ENCODE assay signal across 12 cellular contexts in genomic region chr1:210792703-210793102, GRCh38.
DNase-seq lines count a peak whose midpoint lies in the region; ATAC-seq, FAIRE-seq and TF ChIP-seq lines count a peak whose summit lies in the region.
"Had no signal": no experiment of that assay in that cellular context is flagged by ENCODE, and none has a peak within 500 bp of the region (broad histone marks: within the 10 kb centered on the region; RNA-seq: fewer than 3 reads in every experiment).

No MANE protein-coding gene starts in this region.

- H3K4me3 ChIP-seq in SK-N-SH (ENCODE audit: low read depth in 2 of 2, low read length in 1 of 2) = no peak overlapping the region
- no peak overlapping the region for H3K4me3 ChIP-seq in fibroblast of the aortic adventitia (ENCODE audit: low read depth, low read length)
- H3K4me3 ChIP-seq: BLaER1 treated with 17β-estradiol and CSF1 and Interleukin-3, amounts not matched to agents 10 nM and 100 nM had no signal

- no peaks in the 10 kb centered on the region for H3K4me1 Mint-ChIP-seq in stimulated activated naive CD8-positive, alpha-beta T cell treated with anti-CD3 and anti-CD28 coated beads, Interleukin-15, amount 100 ng/mL, for 72 hours
- H3K4me1 Mint-ChIP-seq: activated B cell treated with CpG ODN at 0.5 μM for 24 hours had no signal

- no peaks in the 10 kb centered on the region for H4K20me1 ChIP-seq in SK-N-SH (ENCODE audit: insufficient read depth)
- H4K20me1 ChIP-seq: BLaER1 treated with 17β-estradiol and CSF1 and Interleukin-3, amounts not matched to agents 10 nM and 100 nM had no signal

- 6% methylated on average over 2 of the region's 2 CpGs for WGBS in SK-N-SH (ENCODE audit: low lambda C conversion rate)

- TF ChIP-seq CTCF in SK-N-SH (IDR thresholded peaks at IDR 0.05) = no peak
- no peak for TF ChIP-seq CTCF in fibroblast of the aortic adventitia (IDR thresholded peaks at IDR 0.05; ENCODE audit: insufficient read depth, low read length)
- no peak for TF ChIP-seq CTCF in GM10248 (IDR thresholded peaks at IDR 0.05; ENCODE audit: control extremely low read depth, extremely low read depth, low read depth, missing control alignments)

- H3K4me3 Mint-ChIP-seq in stimulated activated naive CD8-positive, alpha-beta T cell treated with anti-CD3 and anti-CD28 coated beads, Interleukin-15, amount 100 ng/mL, for 72 hours = no peak overlapping the region
- H3K4me3 Mint-ChIP-seq: activated B cell treated with CpG ODN at 0.5 μM for 24 hours had no signal

- CTCF ChIA-PET in SK-N-SH (lab: Yijun Ruan, JAX) = no interaction called here
- CTCF ChIA-PET in GM10248 (lab: Yijun Ruan, JAX) = no interaction called here

- FAIRE-seq in urothelium cell line (lab: Jason Lieb, UNC) = peak; percentile 79
- FAIRE-seq: small intestine had no signal

- H3K27ac Mint-ChIP-seq in stimulated activated naive CD8-positive, alpha-beta T cell treated with anti-CD3 and anti-CD28 coated beads, Interleukin-15, amount 100 ng/mL, for 72 hours = no peak overlapping the region
- H3K27ac Mint-ChIP-seq: activated B cell treated with CpG ODN at 0.5 μM for 24 hours had no signal

- no peaks in the 10 kb centered on the region for H3K9me2 ChIP-seq in SK-N-SH

- no peaks in the 10 kb centered on the region for H3K36me3 ChIP-seq in SK-N-SH (replicated peaks in 1 of 2; ENCODE audit: control insufficient read depth in 1 of 2, insufficient read depth in 2 of 2, low read length in 1 of 2)
- H3K36me3 ChIP-seq: BLaER1 treated with 17β-estradiol and CSF1 and Interleukin-3, amounts not matched to agents 10 nM and 100 nM had no signal

- H3K79me2 ChIP-seq in SK-N-SH (ENCODE audit: insufficient read depth) = no peaks in the 10 kb centered on the region

- no peak for TF ChIP-seq EP300 in SK-N-SH (IDR thresholded peaks at IDR 0.05; ENCODE audit: borderline replicate concordance in 1 of 2, low read depth in 1 of 2, low read length in 1 of 2)

- DNase-seq in stimulated activated naive CD8-positive, alpha-beta T cell treated with anti-CD3 and anti-CD28 coated beads, Interleukin-15, Interleukin-2, amounts not matched to agents 100 U/mL and 50 U/mL, for 24 hours = no peak
- DNase-seq in stimulated activated naive CD8-positive, alpha-beta T cell treated with anti-CD3 and anti-CD28 coated beads, Interleukin-15, amount 100 ng/mL, for 72 hours = no peak
- no peak for DNase-seq in SK-N-SH
- DNase-seq in fibroblast of the aortic adventitia (ENCODE audit: low read depth) = peak; percentile 2
- DNase-seq in urothelium cell line (ENCODE audit: low spot score) = peak; percentile 67
- no peak for DNase-seq in GM10248 (ENCODE audit: extremely low spot score)
- DNase-seq in NCI-H1436 (lab: John Stamatoyannopoulos, UW) = no peak
- DNase-seq: activated B cell treated with CpG ODN at 0.5 μM for 24 hours, NCI-H2029 treated with DMSO at 0.1 percent for 48 hours, small intestine had no signal

- no peak overlapping the region for H3K27ac ChIP-seq in SK-N-SH (ENCODE audit: low read depth in 2 of 2, low read length in 1 of 2)
- H3K27ac ChIP-seq: BLaER1 treated with 17β-estradiol and CSF1 and Interleukin-3, amounts not matched to agents 10 nM and 100 nM had no signal

- no peak overlapping the region for H2AFZ ChIP-seq in SK-N-SH (ENCODE audit: low read depth)

- peaks cover 0 to 4% of the 10 kb centered on the region in 2 donors for H3K9me3 Mint-ChIP-seq in stimulated activated naive CD8-positive, alpha-beta T cell treated with anti-CD3 and anti-CD28 coated beads, Interleukin-15, amount 100 ng/mL, for 72 hours
- H3K9me3 Mint-ChIP-seq: activated B cell treated with CpG ODN at 0.5 μM for 24 hours had no signal

- POLR2A ChIA-PET in SK-N-SH (lab: Yijun Ruan, JAX) (no interaction called here), GM10248 (lab: Yijun Ruan, JAX) (no interaction called here)

- TF ChIP-seq RAD21 in SK-N-SH (IDR thresholded peaks at IDR 0.05; ENCODE audit: low read length) = no peak

- no peak overlapping the region for H3K4me2 ChIP-seq in SK-N-SH
- H3K4me2 ChIP-seq: BLaER1 treated with 17β-estradiol and CSF1 and Interleukin-3, amounts not matched to agents 10 nM and 100 nM had no signal

- no peaks in the 10 kb centered on the region for H3F3A ChIP-seq in SK-N-SH (replicated peaks; ENCODE audit: insufficient read depth)

- no peak overlapping the region for H3K9ac ChIP-seq in SK-N-SH
- H3K9ac ChIP-seq: BLaER1 treated with 17β-estradiol and CSF1 and Interleukin-3, amounts not matched to agents 10 nM and 100 nM had no signal

- H3K4me1 ChIP-seq in SK-N-SH (ENCODE audit: control insufficient read depth in 1 of 2, insufficient read depth in 2 of 2, low read depth in 1 of 2, low read length in 1 of 2) = peaks cover 0 to 11% of the 10 kb centered on the region in 2 experiments; a peak in 2 of 4 replicates
- H3K4me1 ChIP-seq: BLaER1 treated with 17β-estradiol and CSF1 and Interleukin-3, amounts not matched to agents 10 nM and 100 nM had no signal

- ATAC-seq in stimulated activated naive CD8-positive, alpha-beta T cell treated with anti-CD3 and anti-CD28 coated beads, Interleukin-15, Interleukin-2, amounts not matched to agents 100 U/mL and 50 U/mL, for 24 hours = peak; percentile 55
- no peak for ATAC-seq in stimulated activated naive CD8-positive, alpha-beta T cell treated with anti-CD3 and anti-CD28 coated beads, Interleukin-15, amount 100 ng/mL, for 72 hours
- ATAC-seq in GM21737 (IDR thresholded peaks at IDR 0.05; ENCODE audit: unreplicated experiment) = no peak

- H3K9me3 ChIP-seq in SK-N-SH = no peaks in the 10 kb centered on the region
- H3K9me3 ChIP-seq: BLaER1 treated with 17β-estradiol and CSF1 and Interleukin-3, amounts not matched to agents 10 nM and 100 nM had no signal

- H3K27me3 Mint-ChIP-seq in stimulated activated naive CD8-positive, alpha-beta T cell treated with anti-CD3 and anti-CD28 coated beads, Interleukin-15, amount 100 ng/mL, for 72 hours = peaks cover 8% of the 10 kb centered on the region

- H3K27me3 ChIP-seq in SK-N-SH (ENCODE audit: insufficient read depth) = no peaks in the 10 kb centered on the region; the same call in 1 of the 2 replicates
- H3K27me3 ChIP-seq: BLaER1 treated with 17β-estradiol and CSF1 and Interleukin-3, amounts not matched to agents 10 nM and 100 nM had no signal

TF ChIP-seq in SK-N-SH, 30 proteins besides CTCF, POLR2A, EP300 and RAD21:
- TF ChIP-seq FOXM1 (IDR thresholded peaks at IDR 0.05; ENCODE audit: low read depth) (no peak), FOSL2 (IDR thresholded peaks at IDR 0.05; ENCODE audit: borderline replicate concordance, low read depth) (peak; percentile 93), JUND (IDR thresholded peaks at IDR 0.05) (peak; percentile 82)
TF ChIP-seq in SK-N-SH: peak in this region for 2.

Comparison
In these comparisons a context has a peak if more than half of its experiments do, and no peak if none do; other contexts are left out.
1. DNase-seq: peak in fibroblast of the aortic adventitia (single experiment) and urothelium cell line (single experiment); none in stimulated activated naive CD8-positive, alpha-beta T cell treated with anti-CD3 and anti-CD28 coated beads, Interleukin-15, Interleukin-2, amounts not matched to agents 100 U/mL and 50 U/mL, for 24 hours (single experiment), stimulated activated naive CD8-positive, alpha-beta T cell treated with anti-CD3 and anti-CD28 coated beads, Interleukin-15, amount 100 ng/mL, for 72 hours (0 of 2), SK-N-SH (single experiment), GM10248 (single experiment) and NCI-H1436 (single experiment).